ENCODE assay signal across 1 cellular context in the genomic region with DNA sequence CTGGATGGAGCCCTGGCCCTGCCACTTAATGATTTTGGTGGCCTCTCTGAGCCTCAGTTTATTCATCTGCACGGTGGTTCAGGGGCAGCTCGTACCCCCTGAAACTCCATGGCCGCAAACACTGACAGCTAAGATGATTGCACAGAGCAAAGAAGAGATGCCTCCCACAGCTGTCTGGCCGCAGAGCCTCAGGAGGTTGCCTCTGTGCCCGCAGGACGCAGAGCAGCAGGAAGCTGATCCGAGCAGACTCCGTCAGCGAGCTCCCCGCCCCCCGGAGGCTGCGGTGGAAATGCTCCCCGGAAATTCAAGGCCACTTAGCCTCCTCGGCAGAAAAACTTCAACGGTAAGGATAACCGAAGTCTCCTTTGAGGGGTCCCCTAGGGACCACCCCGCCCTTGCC.
TF ChIP-seq lines count a peak whose summit lies in the region.

No MANE protein-coding gene starts in this region.

TF ChIP-seq in GM12878, 131 proteins besides CTCF, POLR2A, EP300 and RAD21:
- TF ChIP-seq, protein P1, sequence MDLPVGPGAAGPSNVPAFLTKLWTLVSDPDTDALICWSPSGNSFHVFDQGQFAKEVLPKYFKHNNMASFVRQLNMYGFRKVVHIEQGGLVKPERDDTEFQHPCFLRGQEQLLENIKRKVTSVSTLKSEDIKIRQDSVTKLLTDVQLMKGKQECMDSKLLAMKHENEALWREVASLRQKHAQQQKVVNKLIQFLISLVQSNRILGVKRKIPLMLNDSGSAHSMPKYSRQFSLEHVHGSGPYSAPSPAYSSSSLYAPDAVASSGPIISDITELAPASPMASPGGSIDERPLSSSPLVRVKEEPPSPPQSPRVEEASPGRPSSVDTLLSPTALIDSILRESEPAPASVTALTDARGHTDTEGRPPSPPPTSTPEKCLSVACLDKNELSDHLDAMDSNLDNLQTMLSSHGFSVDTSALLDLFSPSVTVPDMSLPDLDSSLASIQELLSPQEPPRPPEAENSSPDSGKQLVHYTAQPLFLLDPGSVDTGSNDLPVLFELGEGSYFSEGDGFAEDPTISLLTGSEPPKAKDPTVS (IDR thresholded peaks at IDR 0.05; ENCODE audit: low read depth, low read length) = no peak
- TF ChIP-seq KLF5 (IDR thresholded peaks at IDR 0.05; ENCODE audit: partially characterized antibody) = no peak
- no peak for TF ChIP-seq ZNF207 (IDR thresholded peaks at IDR 0.05; ENCODE audit: borderline replicate concordance)
- TF ChIP-seq, protein P2, sequence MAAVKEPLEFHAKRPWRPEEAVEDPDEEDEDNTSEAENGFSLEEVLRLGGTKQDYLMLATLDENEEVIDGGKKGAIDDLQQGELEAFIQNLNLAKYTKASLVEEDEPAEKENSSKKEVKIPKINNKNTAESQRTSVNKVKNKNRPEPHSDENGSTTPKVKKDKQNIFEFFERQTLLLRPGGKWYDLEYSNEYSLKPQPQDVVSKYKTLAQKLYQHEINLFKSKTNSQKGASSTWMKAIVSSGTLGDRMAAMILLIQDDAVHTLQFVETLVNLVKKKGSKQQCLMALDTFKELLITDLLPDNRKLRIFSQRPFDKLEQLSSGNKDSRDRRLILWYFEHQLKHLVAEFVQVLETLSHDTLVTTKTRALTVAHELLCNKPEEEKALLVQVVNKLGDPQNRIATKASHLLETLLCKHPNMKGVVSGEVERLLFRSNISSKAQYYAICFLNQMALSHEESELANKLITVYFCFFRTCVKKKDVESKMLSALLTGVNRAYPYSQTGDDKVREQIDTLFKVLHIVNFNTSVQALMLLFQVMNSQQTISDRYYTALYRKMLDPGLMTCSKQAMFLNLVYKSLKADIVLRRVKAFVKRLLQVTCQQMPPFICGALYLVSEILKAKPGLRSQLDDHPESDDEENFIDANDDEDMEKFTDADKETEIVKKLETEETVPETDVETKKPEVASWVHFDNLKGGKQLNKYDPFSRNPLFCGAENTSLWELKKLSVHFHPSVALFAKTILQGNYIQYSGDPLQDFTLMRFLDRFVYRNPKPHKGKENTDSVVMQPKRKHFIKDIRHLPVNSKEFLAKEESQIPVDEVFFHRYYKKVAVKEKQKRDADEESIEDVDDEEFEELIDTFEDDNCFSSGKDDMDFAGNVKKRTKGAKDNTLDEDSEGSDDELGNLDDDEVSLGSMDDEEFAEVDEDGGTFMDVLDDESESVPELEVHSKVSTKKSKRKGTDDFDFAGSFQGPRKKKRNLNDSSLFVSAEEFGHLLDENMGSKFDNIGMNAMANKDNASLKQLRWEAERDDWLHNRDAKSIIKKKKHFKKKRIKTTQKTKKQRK (IDR thresholded peaks at IDR 0.05; ENCODE audit: low read depth, low read length) = no peak
- no peak for TF ChIP-seq ASH2L (IDR thresholded peaks at IDR 0.05; ENCODE audit: borderline replicate concordance, low read depth)
- no peak for TF ChIP-seq ZNF24 (IDR thresholded peaks at IDR 0.05)
- no peak for TF ChIP-seq CHD1 (IDR thresholded peaks at IDR 0.05; ENCODE audit: low read depth, low read length)
- TF ChIP-seq NFXL1 (IDR thresholded peaks at IDR 0.05; ENCODE audit: borderline replicate concordance) = no peak
- TF ChIP-seq, protein P3, sequence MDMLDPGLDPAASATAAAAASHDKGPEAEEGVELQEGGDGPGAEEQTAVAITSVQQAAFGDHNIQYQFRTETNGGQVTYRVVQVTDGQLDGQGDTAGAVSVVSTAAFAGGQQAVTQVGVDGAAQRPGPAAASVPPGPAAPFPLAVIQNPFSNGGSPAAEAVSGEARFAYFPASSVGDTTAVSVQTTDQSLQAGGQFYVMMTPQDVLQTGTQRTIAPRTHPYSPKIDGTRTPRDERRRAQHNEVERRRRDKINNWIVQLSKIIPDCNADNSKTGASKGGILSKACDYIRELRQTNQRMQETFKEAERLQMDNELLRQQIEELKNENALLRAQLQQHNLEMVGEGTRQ (IDR thresholded peaks at IDR 0.05; ENCODE audit: borderline replicate concordance, low read depth, low read length) = no peak
- TF ChIP-seq, protein P4, sequence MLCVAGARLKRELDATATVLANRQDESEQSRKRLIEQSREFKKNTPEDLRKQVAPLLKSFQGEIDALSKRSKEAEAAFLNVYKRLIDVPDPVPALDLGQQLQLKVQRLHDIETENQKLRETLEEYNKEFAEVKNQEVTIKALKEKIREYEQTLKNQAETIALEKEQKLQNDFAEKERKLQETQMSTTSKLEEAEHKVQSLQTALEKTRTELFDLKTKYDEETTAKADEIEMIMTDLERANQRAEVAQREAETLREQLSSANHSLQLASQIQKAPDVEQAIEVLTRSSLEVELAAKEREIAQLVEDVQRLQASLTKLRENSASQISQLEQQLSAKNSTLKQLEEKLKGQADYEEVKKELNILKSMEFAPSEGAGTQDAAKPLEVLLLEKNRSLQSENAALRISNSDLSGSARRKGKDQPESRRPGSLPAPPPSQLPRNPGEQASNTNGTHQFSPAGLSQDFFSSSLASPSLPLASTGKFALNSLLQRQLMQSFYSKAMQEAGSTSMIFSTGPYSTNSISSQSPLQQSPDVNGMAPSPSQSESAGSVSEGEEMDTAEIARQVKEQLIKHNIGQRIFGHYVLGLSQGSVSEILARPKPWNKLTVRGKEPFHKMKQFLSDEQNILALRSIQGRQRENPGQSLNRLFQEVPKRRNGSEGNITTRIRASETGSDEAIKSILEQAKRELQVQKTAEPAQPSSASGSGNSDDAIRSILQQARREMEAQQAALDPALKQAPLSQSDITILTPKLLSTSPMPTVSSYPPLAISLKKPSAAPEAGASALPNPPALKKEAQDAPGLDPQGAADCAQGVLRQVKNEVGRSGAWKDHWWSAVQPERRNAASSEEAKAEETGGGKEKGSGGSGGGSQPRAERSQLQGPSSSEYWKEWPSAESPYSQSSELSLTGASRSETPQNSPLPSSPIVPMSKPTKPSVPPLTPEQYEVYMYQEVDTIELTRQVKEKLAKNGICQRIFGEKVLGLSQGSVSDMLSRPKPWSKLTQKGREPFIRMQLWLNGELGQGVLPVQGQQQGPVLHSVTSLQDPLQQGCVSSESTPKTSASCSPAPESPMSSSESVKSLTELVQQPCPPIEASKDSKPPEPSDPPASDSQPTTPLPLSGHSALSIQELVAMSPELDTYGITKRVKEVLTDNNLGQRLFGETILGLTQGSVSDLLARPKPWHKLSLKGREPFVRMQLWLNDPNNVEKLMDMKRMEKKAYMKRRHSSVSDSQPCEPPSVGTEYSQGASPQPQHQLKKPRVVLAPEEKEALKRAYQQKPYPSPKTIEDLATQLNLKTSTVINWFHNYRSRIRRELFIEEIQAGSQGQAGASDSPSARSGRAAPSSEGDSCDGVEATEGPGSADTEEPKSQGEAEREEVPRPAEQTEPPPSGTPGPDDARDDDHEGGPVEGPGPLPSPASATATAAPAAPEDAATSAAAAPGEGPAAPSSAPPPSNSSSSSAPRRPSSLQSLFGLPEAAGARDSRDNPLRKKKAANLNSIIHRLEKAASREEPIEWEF (IDR thresholded peaks at IDR 0.05; ENCODE audit: insufficient replicate concordance, low read depth, low read length) = no peak
- TF ChIP-seq CEBPB (IDR thresholded peaks at IDR 0.05; ENCODE audit: borderline replicate concordance in 1 of 2, low read depth in 2 of 2, low read length in 2 of 2) = no peak
- no peak for TF ChIP-seq CBX5 (IDR thresholded peaks at IDR 0.05; ENCODE audit: low read depth)
- TF ChIP-seq ZBED1 (IDR thresholded peaks at IDR 0.05; ENCODE audit: borderline replicate concordance) = no peak
- TF ChIP-seq, protein P5, sequence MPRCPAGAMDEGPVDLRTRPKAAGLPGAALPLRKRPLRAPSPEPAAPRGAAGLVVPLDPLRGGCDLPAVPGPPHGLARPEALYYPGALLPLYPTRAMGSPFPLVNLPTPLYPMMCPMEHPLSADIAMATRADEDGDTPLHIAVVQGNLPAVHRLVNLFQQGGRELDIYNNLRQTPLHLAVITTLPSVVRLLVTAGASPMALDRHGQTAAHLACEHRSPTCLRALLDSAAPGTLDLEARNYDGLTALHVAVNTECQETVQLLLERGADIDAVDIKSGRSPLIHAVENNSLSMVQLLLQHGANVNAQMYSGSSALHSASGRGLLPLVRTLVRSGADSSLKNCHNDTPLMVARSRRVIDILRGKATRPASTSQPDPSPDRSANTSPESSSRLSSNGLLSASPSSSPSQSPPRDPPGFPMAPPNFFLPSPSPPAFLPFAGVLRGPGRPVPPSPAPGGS (IDR thresholded peaks at IDR 0.05; ENCODE audit: borderline replicate concordance, insufficient read depth, low read depth, low read length, poor library complexity, severe bottlenecking) = no peak
